In the genomic region with DNA sequence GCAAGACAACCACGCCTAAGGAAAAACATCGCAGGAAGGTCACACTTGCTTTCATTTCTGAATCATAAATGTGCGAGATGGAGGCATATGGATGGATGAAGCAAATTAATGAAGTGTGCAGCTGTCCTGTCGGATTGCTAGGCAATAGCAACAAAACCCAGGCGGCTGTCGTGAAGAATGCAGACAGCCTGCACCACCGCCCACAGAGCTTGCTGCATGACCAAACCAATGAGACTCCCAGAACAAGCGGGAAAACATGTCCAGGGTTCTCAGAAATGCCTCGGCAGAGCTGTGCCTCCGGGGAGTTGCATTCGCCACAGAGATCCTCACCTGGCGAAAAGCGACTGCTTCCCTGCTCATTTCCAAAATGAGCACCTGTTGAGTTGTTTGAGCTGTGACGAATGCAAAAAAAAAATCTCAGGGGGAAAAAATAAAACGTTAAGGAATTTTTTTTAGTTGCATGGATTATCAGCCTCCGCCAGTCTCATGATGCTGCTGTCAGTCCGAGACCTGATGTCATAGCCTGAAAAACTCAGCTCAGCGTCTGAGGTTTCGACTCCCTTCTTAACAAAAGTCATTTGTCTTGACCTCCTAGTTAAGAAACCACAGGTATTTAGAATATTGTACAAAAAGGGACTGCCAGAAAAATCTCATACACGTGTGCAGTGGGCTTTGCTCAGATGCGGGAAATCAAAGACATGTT, we compare ENCODE assay signal across 19 cellular contexts.
DNase-seq lines count a peak whose midpoint lies in the region; ATAC-seq, FAIRE-seq and TF ChIP-seq lines count a peak whose summit lies in the region.
"Had no signal": no experiment of that assay in that cellular context is flagged by ENCODE, and none has a peak within 500 bp of the region (broad histone marks: within the 10 kb centered on the region; RNA-seq: fewer than 3 reads in every experiment).

No MANE protein-coding gene starts in this region.

- no peak overlapping the region for H3K4me3 Mint-ChIP-seq in astrocyte (ENCODE audit: unreplicated experiment)
- H3K4me3 Mint-ChIP-seq: activated CD8-positive, alpha-beta T cell treated with anti-CD3 and anti-CD28 coated beads for 36 hours; activated naive CD4-positive, alpha-beta T cell treated with anti-CD3 and anti-CD28 coated beads, Interleukin-2, amount 50 U/mL, for 24 hours had no signal

- H3K9ac ChIP-seq in astrocyte (ENCODE audit: low read length): no peak overlapping the region
- no peak overlapping the region for H3K9ac ChIP-seq in skeletal muscle tissue (ENCODE audit: low read depth in 1 of 3, low read length in 3 of 3)

- H3K9me3 ChIP-seq in astrocyte (ENCODE audit: insufficient read depth, low read depth, low read length) (no peaks in the 10 kb centered on the region), skeletal muscle tissue (ENCODE audit: control insufficient read depth in 3 of 3, low read length in 3 of 3) (peaks cover 0 to 4% (median 0%) of the 10 kb centered on the region in 3 donors)
- H3K9me3 ChIP-seq: neutrophil, sigmoid colon, testis had no signal

- H3K4me2 ChIP-seq in astrocyte (ENCODE audit: low read length): no peak overlapping the region

- H3K36me3 Mint-ChIP-seq in astrocyte (ENCODE audit: low read depth, unreplicated experiment): peaks cover 2% of the 10 kb centered on the region
- H3K36me3 Mint-ChIP-seq: activated naive CD4-positive, alpha-beta T cell treated with anti-CD3 and anti-CD28 coated beads, Interleukin-2, amount 50 U/mL, for 24 hours had no signal

- no peaks in the 10 kb centered on the region for H3K9me3 Mint-ChIP-seq in astrocyte (ENCODE audit: unreplicated experiment)
- H3K9me3 Mint-ChIP-seq: activated CD8-positive, alpha-beta T cell treated with anti-CD3 and anti-CD28 coated beads for 36 hours; activated naive CD4-positive, alpha-beta T cell treated with anti-CD3 and anti-CD28 coated beads, Interleukin-2, amount 50 U/mL, for 24 hours had no signal

- no peaks in the 10 kb centered on the region for H3K36me3 ChIP-seq in astrocyte (ENCODE audit: insufficient read depth, low read length)
- no peaks in the 10 kb centered on the region for H3K36me3 ChIP-seq in skeletal muscle tissue (ENCODE audit: control insufficient read depth in 3 of 3, insufficient read depth in 3 of 3, low read length in 3 of 3)
- H3K36me3 ChIP-seq: neutrophil, sigmoid colon had no signal

- H3K4me1 ChIP-seq in astrocyte (ENCODE audit: insufficient read depth, low read length) (no peaks in the 10 kb centered on the region), skeletal muscle tissue (ENCODE audit: control insufficient read depth in 3 of 3, insufficient read depth in 3 of 3, low read length in 3 of 3) (no peaks in the 10 kb centered on the region)
- H3K4me1 ChIP-seq: sigmoid colon, testis had no signal

- no peak for TF ChIP-seq CTCF in astrocyte (IDR thresholded peaks at IDR 0.05; ENCODE audit: insufficient read depth, low read depth, low read length)

- no peaks in the 10 kb centered on the region for H3K27me3 Mint-ChIP-seq in astrocyte (ENCODE audit: low read depth, unreplicated experiment)

- ATAC-seq in HG03139 (IDR thresholded peaks at IDR 0.05; ENCODE audit: unreplicated experiment): no peak
- ATAC-seq: activated CD8-positive, alpha-beta T cell treated with anti-CD3 and anti-CD28 coated beads for 36 hours had no signal

- H3K4me3 ChIP-seq in astrocyte (ENCODE audit: insufficient read depth, low read depth, low read length) (no peak overlapping the region), skeletal muscle tissue (ENCODE audit: low read length in 3 of 3) (no peak overlapping the region)
- H3K4me3 ChIP-seq: sigmoid colon, testis had no signal

- H2AFZ ChIP-seq in astrocyte (ENCODE audit: low read depth, low read length): no peak overlapping the region

- H3K27ac ChIP-seq in astrocyte (ENCODE audit: low read depth, low read length) (no peak overlapping the region), skeletal muscle tissue (ENCODE audit: low read depth, low read length) (peak overlapping the region; percentile 28)
- H3K27ac ChIP-seq: neutrophil, sigmoid colon, testis, VCaP had no signal

- peak overlapping the region; percentile 88 for H3K27ac Mint-ChIP-seq in astrocyte (ENCODE audit: unreplicated experiment)
- H3K27ac Mint-ChIP-seq: activated CD8-positive, alpha-beta T cell treated with anti-CD3 and anti-CD28 coated beads for 36 hours; activated naive CD4-positive, alpha-beta T cell treated with anti-CD3 and anti-CD28 coated beads, Interleukin-2, amount 50 U/mL, for 24 hours had no signal

- no peaks in the 10 kb centered on the region for H3K27me3 ChIP-seq in astrocyte (ENCODE audit: insufficient read depth, low read length)
- no peaks in the 10 kb centered on the region for H3K27me3 ChIP-seq in skeletal muscle tissue (ENCODE audit: control insufficient read depth in 3 of 3, insufficient read depth in 3 of 3, low read length in 3 of 3)
- H3K27me3 ChIP-seq: neutrophil, sigmoid colon, testis had no signal

- H3K79me2 ChIP-seq in astrocyte (ENCODE audit: insufficient read depth, low read length): no peaks in the 10 kb centered on the region

- DNase-seq in M059J (ENCODE audit: low read depth) (peak; percentile 80), astrocyte (ENCODE audit: low read depth) (peak; percentile 89), kidney tubule cell (ENCODE audit: low spot score) (peak; percentile 69), SHP77 (lab: John Stamatoyannopoulos, UW) (no peak), NCI-H510A (lab: John Stamatoyannopoulos, UW) (no peak)
- DNase-seq: activated CD8-positive, alpha-beta T cell treated with anti-CD3 and anti-CD28 coated beads for 36 hours; activated T-cell treated with anti-CD3 and anti-CD28 coated beads, Interleukin-2, amount 50 U/mL, for 48 hours; DMS53; erythroblast; Karpas-422; sigmoid colon; T-helper 1 cell; testis had no signal

- H4K20me1 ChIP-seq in astrocyte (ENCODE audit: insufficient read depth, low read length): no peaks in the 10 kb centered on the region

- peak; percentile 70 for FAIRE-seq in astrocyte (lab: Jason Lieb, UNC)
- FAIRE-seq: islet of Langerhans had no signal

- peaks cover 14% of the 10 kb centered on the region for H3K4me1 Mint-ChIP-seq in astrocyte (ENCODE audit: low read depth, unreplicated experiment)
- H3K4me1 Mint-ChIP-seq: activated naive CD4-positive, alpha-beta T cell treated with anti-CD3 and anti-CD28 coated beads, Interleukin-2, amount 50 U/mL, for 24 hours had no signal

Comparison
In these comparisons a context has a peak if more than half of its experiments do, and no peak if none do; other contexts are left out.
1. DNase-seq: peak in M059J (single experiment), astrocyte (single experiment) and kidney tubule cell (single experiment); none in SHP77 (0 of 2) and NCI-H510A (single experiment).